ENCODE assay signal across 17 cellular contexts in the genomic region with DNA sequence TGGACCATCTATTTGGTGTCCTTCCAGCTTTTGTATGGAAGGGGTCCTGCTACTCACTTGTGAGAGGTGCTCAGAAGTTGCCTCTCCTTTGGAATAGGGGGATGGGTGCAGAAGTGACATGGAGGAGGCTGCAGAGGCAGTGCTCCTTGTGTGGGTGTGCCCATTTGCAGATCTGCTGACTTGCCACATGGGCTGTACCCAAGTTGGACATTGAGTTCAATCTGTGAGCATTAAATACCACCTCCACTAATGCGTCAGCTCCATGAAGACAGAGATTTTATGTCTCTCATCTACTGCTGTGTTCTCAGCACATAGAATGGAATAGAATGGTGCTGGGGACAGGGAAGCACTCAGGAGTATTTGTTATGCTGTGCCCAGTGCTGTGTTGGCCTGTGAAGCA.
A peak's percentile ranks its signal among the peaks of the same experiment; 100 is the strongest.
DNase-seq lines count a peak whose midpoint lies in the region; ATAC-seq and TF ChIP-seq lines count a peak whose summit lies in the region.
"Had no signal": no experiment of that assay in that cellular context is flagged by ENCODE, and none has a peak within 500 bp of the region (broad histone marks: within the 10 kb centered on the region; RNA-seq: fewer than 3 reads in every experiment).

No MANE protein-coding gene starts in this region.

- peaks cover 59% of the 10 kb centered on the region for H3K36me3 Mint-ChIP-seq in natural killer cell
- peaks cover 54% of the 10 kb centered on the region for H3K36me3 Mint-ChIP-seq in natural killer cell treated with Interleukin-12 subunit alpha and Interleukin-12 subunit beta and Interleukin-15 and Interleukin-18, amount 100 ng/mL, for 72 hours
- peaks cover 43% of the 10 kb centered on the region for H3K36me3 Mint-ChIP-seq in activated naive CD8-positive, alpha-beta T cell treated with anti-CD3 and anti-CD28 coated beads for 36 hours
- peaks cover 25 to 94% (median 44%) of the 10 kb centered on the region in 3 donors for H3K36me3 Mint-ChIP-seq in naive thymus-derived CD8-positive, alpha-beta T cell

- H3K4me3 Mint-ChIP-seq in natural killer cell = no peak overlapping the region
- H3K4me3 Mint-ChIP-seq in natural killer cell treated with Interleukin-12 subunit alpha and Interleukin-12 subunit beta and Interleukin-15 and Interleukin-18, amount 100 ng/mL, for 72 hours = no peak overlapping the region
- H3K4me3 Mint-ChIP-seq in activated naive CD8-positive, alpha-beta T cell treated with anti-CD3 and anti-CD28 coated beads for 36 hours = no peak overlapping the region
- no peak overlapping the region for H3K4me3 Mint-ChIP-seq in naive thymus-derived CD8-positive, alpha-beta T cell
- H3K4me3 Mint-ChIP-seq: GM23338 had no signal

- no peaks in the 10 kb centered on the region for H3K9me3 Mint-ChIP-seq in natural killer cell
- no peaks in the 10 kb centered on the region for H3K9me3 Mint-ChIP-seq in natural killer cell treated with Interleukin-12 subunit alpha and Interleukin-12 subunit beta and Interleukin-15 and Interleukin-18, amount 100 ng/mL, for 72 hours
- H3K9me3 Mint-ChIP-seq in activated naive CD8-positive, alpha-beta T cell treated with anti-CD3 and anti-CD28 coated beads for 36 hours = no peaks in the 10 kb centered on the region
- no peaks in the 10 kb centered on the region for H3K9me3 Mint-ChIP-seq in naive thymus-derived CD8-positive, alpha-beta T cell
- H3K9me3 Mint-ChIP-seq: GM23338 had no signal

- H3K27ac Mint-ChIP-seq in natural killer cell = peak overlapping the region; percentile 43 to 56
- H3K27ac Mint-ChIP-seq in natural killer cell treated with Interleukin-12 subunit alpha and Interleukin-12 subunit beta and Interleukin-15 and Interleukin-18, amount 100 ng/mL, for 72 hours = peak overlapping the region in 1 of 2 donors; percentile 39
- H3K27ac Mint-ChIP-seq in activated naive CD8-positive, alpha-beta T cell treated with anti-CD3 and anti-CD28 coated beads for 36 hours = peak overlapping the region; percentile 42
- H3K27ac Mint-ChIP-seq in naive thymus-derived CD8-positive, alpha-beta T cell = peak overlapping the region in 7 of 10 donors; percentile 40 to 82 (median 68)
- H3K27ac Mint-ChIP-seq: GM23338 had no signal

- intact Hi-C loops in natural killer cell (cut with micrococcal nuclease) = no loop called here

- POLR2A ChIA-PET in naive thymus-derived CD8-positive, alpha-beta T cell (lab: Charles Lee) = no interaction called here

- DNase-seq in natural killer cell = no peak
- no peak for DNase-seq in natural killer cell treated with Interleukin-12 subunit alpha and Interleukin-12 subunit beta and Interleukin-15 and Interleukin-18, amount 100 ng/mL, for 72 hours (ENCODE audit: low spot score)
- no peak for DNase-seq in activated naive CD8-positive, alpha-beta T cell treated with anti-CD3 and anti-CD28 coated beads for 36 hours
- no peak for DNase-seq in naive thymus-derived CD8-positive, alpha-beta T cell
- DNase-seq in NCI-H1436 (lab: John Stamatoyannopoulos, UW) = no peak
- no peak for DNase-seq in RPMI8226
- DNase-seq: COR-L47, GF-D8, KG1, NCI-H1417 treated with DMSO at 0.1 percent for 48 hours, NCI-H2081, NCI-H510A treated with DMSO at 0.1 percent for 48 hours, NCI-H82, Right ventricle myocardium superior had no signal

- no peaks in the 10 kb centered on the region for H3K27me3 Mint-ChIP-seq in natural killer cell (ENCODE audit: low read depth in 2 of 2)
- no peaks in the 10 kb centered on the region for H3K27me3 Mint-ChIP-seq in natural killer cell treated with Interleukin-12 subunit alpha and Interleukin-12 subunit beta and Interleukin-15 and Interleukin-18, amount 100 ng/mL, for 72 hours
- no peaks in the 10 kb centered on the region for H3K27me3 Mint-ChIP-seq in activated naive CD8-positive, alpha-beta T cell treated with anti-CD3 and anti-CD28 coated beads for 36 hours
- no peaks in the 10 kb centered on the region for H3K27me3 Mint-ChIP-seq in naive thymus-derived CD8-positive, alpha-beta T cell

- no peak for ATAC-seq in natural killer cell
- no peak for ATAC-seq in natural killer cell treated with Interleukin-12 subunit alpha and Interleukin-12 subunit beta and Interleukin-15 and Interleukin-18, amount 100 ng/mL, for 72 hours
- no peak for ATAC-seq in naive thymus-derived CD8-positive, alpha-beta T cell
- no peak for ATAC-seq in GM21737 (IDR thresholded peaks at IDR 0.05; ENCODE audit: unreplicated experiment)
- ATAC-seq: GM23338, Panc1 had no signal

- peaks cover 8 to 20% of the 10 kb centered on the region in 2 donors for H3K4me1 Mint-ChIP-seq in natural killer cell
- H3K4me1 Mint-ChIP-seq in natural killer cell treated with Interleukin-12 subunit alpha and Interleukin-12 subunit beta and Interleukin-15 and Interleukin-18, amount 100 ng/mL, for 72 hours (ENCODE audit: low read depth in 2 of 2) = peaks cover 5 to 12% of the 10 kb centered on the region in 2 donors
- H3K4me1 Mint-ChIP-seq in activated naive CD8-positive, alpha-beta T cell treated with anti-CD3 and anti-CD28 coated beads for 36 hours = peaks cover 13% of the 10 kb centered on the region
- H3K4me1 Mint-ChIP-seq in naive thymus-derived CD8-positive, alpha-beta T cell = peaks cover 4 to 14% (median 10%) of the 10 kb centered on the region in 4 donors
- H3K4me1 Mint-ChIP-seq: GM23338 had no signal

- TF ChIP-seq CTCF in natural killer cell (IDR thresholded peaks at IDR 0.05) = no peak
